Comparison of ENCODE assay signal across 10 cellular contexts in genomic region chr19:38252385-38252784, GRCh38. TPM values are rescaled to one million over a fixed set of nuclear protein-coding genes. Genes with fewer than 3 reads are reported as not detected.
DNase-seq lines count a peak whose midpoint lies in the region; ATAC-seq and TF ChIP-seq lines count a peak whose summit lies in the region.
"Had no signal": no experiment of that assay in that cellular context is flagged by ENCODE, and none has a peak within 500 bp of the region (broad histone marks: within the 10 kb centered on the region; RNA-seq: fewer than 3 reads in every experiment).

No MANE protein-coding gene starts in this region.

- H4K20me1 ChIP-seq in hepatocyte (ENCODE audit: insufficient read depth, poor library complexity, severe bottlenecking), result no peaks in the 10 kb centered on the region

- H3K4me1 ChIP-seq in right cardiac atrium (ENCODE audit: control insufficient read depth, insufficient read depth, low read length) (peaks cover 4% of the 10 kb centered on the region), hepatocyte (ENCODE audit: insufficient read depth) (peaks cover 62% of the 10 kb centered on the region), psoas muscle (no peaks in the 10 kb centered on the region)

- H3K36me3 ChIP-seq in hepatocyte (replicated peaks; ENCODE audit: insufficient read depth, low read depth), result no peaks in the 10 kb centered on the region
- H3K36me3 ChIP-seq in psoas muscle (ENCODE audit: insufficient read depth in 1 of 2, low read depth in 1 of 2), result no peaks in the 10 kb centered on the region

- intact Hi-C loops in right cardiac atrium (cut with DNase I), result loop anchor here in 2 of 4 donors (5.0 to 10.0 kb wide), 2 partner anchors 70 to 348 kb away; partner anchors contain the start of genes SIPA1L3 (in 1 of the 2) and WDR87 (in 1 of the 2)
- intact Hi-C loops in left cardiac atrium (cut with DNase I), result no loop called here
- intact Hi-C loops in psoas muscle (cut with DNase I), result no loop called here

- ATAC-seq in right cardiac atrium (no peak), left cardiac atrium (no peak), psoas muscle (no peak), HG03469 (IDR thresholded peaks at IDR 0.05; ENCODE audit: unreplicated experiment) (no peak), HG02885 (IDR thresholded peaks at IDR 0.05; ENCODE audit: poor library complexity, unreplicated experiment) (no peak)

- H3K27me3 ChIP-seq in right cardiac atrium (ENCODE audit: control insufficient read depth, insufficient read depth) (no peaks in the 10 kb centered on the region), hepatocyte (no peaks in the 10 kb centered on the region), psoas muscle (ENCODE audit: insufficient read depth in 3 of 3, low read length in 2 of 3) (peaks cover 0 to 40% (median 6%) of the 10 kb centered on the region in 3 donors)

- H3K4me2 ChIP-seq in hepatocyte, result peak overlapping the region; percentile 71

- TF ChIP-seq CTCF in hepatocyte (IDR thresholded peaks at IDR 0.05; ENCODE audit: poor library complexity) (no peak), psoas muscle (IDR thresholded peaks at IDR 0.05) (no peak)

- DNase-seq in right cardiac atrium (no peak), left cardiac atrium (no peak), hepatocyte (ENCODE audit: low spot score) (no peak), psoas muscle (no peak), NCI-H187 (lab: John Stamatoyannopoulos, UW) (no peak), superior temporal gyrus (ENCODE audit: extremely low spot score) (no peak)
- DNase-seq: NCI-H2029 treated with DMSO at 0.1 percent for 48 hours had no signal

- H3K4me3 ChIP-seq in right cardiac atrium (ENCODE audit: low read length), result peak overlapping the region; percentile 20
- no peak overlapping the region for H3K4me3 ChIP-seq in hepatocyte
- H3K4me3 ChIP-seq in psoas muscle, result peak overlapping the region; percentile 61

- WGBS in right cardiac atrium, result 85% methylated on average over 5 of the region's 5 CpGs
- WGBS in hepatocyte (ENCODE audit: low lambda C conversion rate, missing lambda C conversion rate), result 91% methylated on average over 5 of the region's 5 CpGs
- WGBS in psoas muscle, 3 donors, result 70 to 76% (median 74%) methylated on average over 5 of the region's 5 CpGs

- no peak overlapping the region for H2AFZ ChIP-seq in hepatocyte

- H3K9me2 ChIP-seq in hepatocyte (replicated peaks; ENCODE audit: insufficient read depth), result no peaks in the 10 kb centered on the region

- H3K79me2 ChIP-seq in hepatocyte, result peaks cover 15% of the 10 kb centered on the region

- H3K27ac ChIP-seq in right cardiac atrium (ENCODE audit: low read length) (peak overlapping the region; percentile 96), hepatocyte (peak overlapping the region; percentile 97), psoas muscle (peak overlapping the region; percentile 74)

- no peaks in the 10 kb centered on the region for H3K9me3 ChIP-seq in right cardiac atrium (ENCODE audit: control insufficient read depth, low read length)
- H3K9me3 ChIP-seq in hepatocyte (ENCODE audit: low read depth), result no peaks in the 10 kb centered on the region
- H3K9me3 ChIP-seq in psoas muscle, result no peaks in the 10 kb centered on the region

RNA-seq across cellular contexts. Expression of gene PPP1R14A, which starts 3.8 kb away (rescaled TPM):
- total RNA-seq in right cardiac atrium (10 to 100 TPM; 13.3 to 29.0 (median 21.7) TPM), left cardiac atrium (10 to 100 TPM; 34.4 to 67.0 TPM), hepatocyte (13.0 and 15.1 TPM in 2 replicates), psoas muscle (10 to 100 TPM in 3 of 4 donors, 1 to 10 TPM in 1; 9.2 to 17.0 (median 11.3) TPM)
- polyA plus RNA-seq in right cardiac atrium (51.1 TPM), hepatocyte (50.5 and 56.9 TPM in 2 replicates), psoas muscle (10 to 100 TPM in 2 of 3 donors, 1 to 10 TPM in 1; 9.9 to 18.7 (median 12.1) TPM)

RNA-seq across cellular contexts. Expression of gene SPINT2, which starts 12.0 kb away (rescaled TPM):
- total RNA-seq in right cardiac atrium, result 10 to 100 TPM in 3 of 4 donors, 1 to 10 TPM in 1; 9.0 to 16.6 (median 12.2) TPM
- polyA plus RNA-seq in right cardiac atrium, result 5.7 TPM
- total RNA-seq in left cardiac atrium, result 10 to 100 TPM in 1 of 2 donors, 1 to 10 TPM in 1; 8.6 to 13.6 TPM
- total RNA-seq in hepatocyte, result 508 and 590 TPM in 2 replicates
- polyA plus RNA-seq in hepatocyte, result 834 and 885 TPM in 2 replicates
- total RNA-seq in psoas muscle, result 1 to 10 TPM in 2 of 4 donors, under 1 TPM in 2; 0.95 to 2.2 (median 1.2) TPM
- 1 to 10 TPM in 1 of 3 donors, under 1 TPM in 2; 0.49 to 1.1 (median 0.59) TPM for polyA plus RNA-seq in psoas muscle

RNA-seq across cellular contexts. Expression of gene DPF1, which starts 28.4 kb away (rescaled TPM):
- under 1 TPM in 1 of 4 donors, not detected in 3; 0.36 TPM for total RNA-seq in right cardiac atrium
- polyA plus RNA-seq in right cardiac atrium, result 0.09 TPM
- total RNA-seq in left cardiac atrium, result under 1 TPM in 1 of 2 donors, not detected in 1; 0.26 TPM
- total RNA-seq in hepatocyte, result 1.2 and 2.1 TPM in 2 replicates
- 2.0 and 2.7 TPM in 2 replicates for polyA plus RNA-seq in hepatocyte
- not detected for total RNA-seq in psoas muscle
- under 1 TPM; 0.07 to 0.17 (median 0.16) TPM for polyA plus RNA-seq in psoas muscle
- total RNA-seq: sciatic nerve had no signal

RNA-seq across cellular contexts. Expression of gene C19orf33, which starts 51.7 kb away (rescaled TPM):
- total RNA-seq in right cardiac atrium (under 1 TPM in 2 of 4 donors, not detected in 2; 0.57 to 0.89 TPM), left cardiac atrium (1 to 10 TPM; 2.1 to 5.9 TPM), hepatocyte (126 and 153 TPM in 2 replicates), psoas muscle (1 to 10 TPM in 2 of 4 donors, not detected in 2; 3.4 to 3.7 TPM)
- polyA plus RNA-seq in right cardiac atrium (4.3 TPM), hepatocyte (118 and 123 TPM in 2 replicates), psoas muscle (1 to 10 TPM; 3.7 to 7.1 (median 6.5) TPM)

Comparison
In these comparisons a context has a peak if more than half of its experiments do, and no peak if none do; other contexts are left out.
1. RNA of gene SPINT2, which starts 12.0 kb away (total RNA-seq): 508 to 590 TPM in hepatocyte; 9.0 to 16.6 TPM in right cardiac atrium, 8.6 to 13.6 TPM in left cardiac atrium and 0.95 to 2.2 TPM in psoas muscle; every median in the first group is over 10 times any median in the second.
2. Peak in every context shown above with its lines, with median percentiles within 50 percentile points of each other: H3K27ac ChIP-seq.